In genomic region chr10:111084346-111085255, GRCh38 we compare ENCODE assay signal across 21 cellular contexts. TPM values are rescaled to one million over a fixed set of nuclear protein-coding genes. Genes with fewer than 3 reads are reported as not detected.
DNase-seq lines count a peak whose midpoint lies in the region; ATAC-seq and TF ChIP-seq lines count a peak whose summit lies in the region.
"Had no signal": no experiment of that assay in that cellular context is flagged by ENCODE, and none has a peak within 500 bp of the region (broad histone marks: within the 10 kb centered on the region; RNA-seq: fewer than 3 reads in every experiment).

No MANE protein-coding gene starts in this region.

- H3K36me3 ChIP-seq in transverse colon = no peaks in the 10 kb centered on the region
- H3K36me3 ChIP-seq: HAP-1 had no signal

- CTCF ChIA-PET in RWPE1 (lab: Yijun Ruan, JAX) = no interaction called here

- no peak for TF ChIP-seq CTCF in omental fat pad (IDR thresholded peaks at IDR 0.05)
- TF ChIP-seq CTCF in RWPE1 (conservative IDR thresholded peaks at IDR 0.05; ENCODE audit: low read depth) = no peak
- TF ChIP-seq CTCF in transverse colon (IDR thresholded peaks at IDR 0.05) = no peak

- ATAC-seq in omental fat pad (ENCODE audit: low FRiP score) = peak; percentile 26
- ATAC-seq in stimulated activated effector memory CD8-positive, alpha-beta T cell treated with anti-CD3 and anti-CD28 coated beads, Interleukin-12 subunit alpha, Interleukin-12 subunit beta, amount 100 ng/mL, for 72 hours = no peak
- ATAC-seq: A549 had no signal

- H3K4me3 Mint-ChIP-seq in stimulated activated effector memory CD8-positive, alpha-beta T cell treated with anti-CD3 and anti-CD28 coated beads, Interleukin-12 subunit alpha, Interleukin-12 subunit beta, amount 100 ng/mL, for 72 hours = no peak overlapping the region
- H3K4me3 Mint-ChIP-seq: CD4-positive, alpha-beta T cell had no signal

- POLR2A ChIA-PET in RWPE1 (lab: Yijun Ruan, JAX; ENCODE audit: low non-redundant PET) = no interaction called here

- no peak overlapping the region for H3K4me3 ChIP-seq in transverse colon
- H3K4me3 ChIP-seq: A549, HAP-1 had no signal

- TF ChIP-seq EP300 in transverse colon (IDR thresholded peaks at IDR 0.05; ENCODE audit: low read depth) = no peak

- H3K36me3 Mint-ChIP-seq in stimulated activated effector memory CD8-positive, alpha-beta T cell treated with anti-CD3 and anti-CD28 coated beads, Interleukin-12 subunit alpha, Interleukin-12 subunit beta, amount 100 ng/mL, for 72 hours = no peaks in the 10 kb centered on the region

- no peaks in the 10 kb centered on the region for H3K9me3 ChIP-seq in transverse colon
- H3K9me3 ChIP-seq: A549, HAP-1 had no signal

- H3K27ac Mint-ChIP-seq in stimulated activated effector memory CD8-positive, alpha-beta T cell treated with anti-CD3 and anti-CD28 coated beads, Interleukin-12 subunit alpha, Interleukin-12 subunit beta, amount 100 ng/mL, for 72 hours = no peak overlapping the region
- H3K27ac Mint-ChIP-seq: CD4-positive, alpha-beta T cell had no signal

- H3K4me1 Mint-ChIP-seq in stimulated activated effector memory CD8-positive, alpha-beta T cell treated with anti-CD3 and anti-CD28 coated beads, Interleukin-12 subunit alpha, Interleukin-12 subunit beta, amount 100 ng/mL, for 72 hours = peaks cover 2% of the 10 kb centered on the region

- in situ Hi-C loops in transverse colon (cut with MboI; ENCODE audit: low pct_ligation_motif_present in 1 of 4, low pct_unique_long_range_greater_than_20kb in 1 of 4, low sequenced_read_pairs in 3 of 4) = loop anchor here in 1 of 4 donors (10.0 kb wide), 1 partner anchor 120 kb away; no protein-coding TSS in a partner anchor

- TF ChIP-seq POLR2A in transverse colon (IDR thresholded peaks at IDR 0.05) = no peak

- H3K27me3 ChIP-seq in transverse colon = no peaks in the 10 kb centered on the region

- peaks cover 0 to 8% (median 3%) of the 10 kb centered on the region in 4 donors for H3K4me1 ChIP-seq in transverse colon
- H3K4me1 ChIP-seq: A549, HAP-1 had no signal

- H3K9me3 Mint-ChIP-seq in stimulated activated effector memory CD8-positive, alpha-beta T cell treated with anti-CD3 and anti-CD28 coated beads, Interleukin-12 subunit alpha, Interleukin-12 subunit beta, amount 100 ng/mL, for 72 hours = no peaks in the 10 kb centered on the region
- H3K9me3 Mint-ChIP-seq: CD4-positive, alpha-beta T cell had no signal

- intact Hi-C loops in transverse colon (cut with DNase I; ENCODE audit: low total_unique reads) = no loop called here

- no peak overlapping the region for H3K27ac ChIP-seq in RWPE1
- no peak overlapping the region for H3K27ac ChIP-seq in transverse colon
- H3K27ac ChIP-seq: A549 had no signal

- peak; percentile 2 for DNase-seq in stimulated activated CD4-positive, alpha-beta T cell treated with anti-CD3 and anti-CD28 coated beads, Interleukin-4, amount 100 ng/mL, for 24 hours
- no peak for DNase-seq in stimulated activated CD4-positive, alpha-beta T cell treated with anti-CD3 and anti-CD28 coated beads, Interleukin-4, amount 100 ng/mL, for 1 hour
- DNase-seq in amniotic epithelial cell (ENCODE audit: low read depth) = peak; percentile 52
- DNase-seq in omental fat pad (ENCODE audit: low spot score) = no peak
- DNase-seq in RWPE1 (ENCODE audit: low spot score) = no peak
- no peak for DNase-seq in NCI-H1436 treated with DMSO at 0.1 percent for 48 hours (lab: John Stamatoyannopoulos, UW)
- DNase-seq in stimulated activated effector memory CD8-positive, alpha-beta T cell treated with anti-CD3 and anti-CD28 coated beads, Interleukin-12 subunit alpha, Interleukin-12 subunit beta, amount 100 ng/mL, for 72 hours (ENCODE audit: low spot score in 2 of 2) = no peak
- DNase-seq in transverse colon = no peak
- DNase-seq: CD4-positive, alpha-beta T cell; DMS79; GDM1; IMR-90; NCI-H1436; NCI-H2081 treated with DMSO at 0.1 percent for 48 hours; NCI-H226; NCI-H69; NK-92 treated with Interleukin-12 subunit alpha and Interleukin-12 subunit beta, amount 100 ng/mL, for 24 hours; OCI-M1; RPMI8226 had no signal

- 86 to 91% methylated on average over 3 to 14 of the region's 14 CpGs for WGBS in transverse colon (ENCODE audit: low coverage in 1 of 2), 2 donors

RNA-seq across cellular contexts. Expression of gene ADRA2A, which starts 7.8 kb away (rescaled TPM):
- 10 to 100 TPM in 3 of 4 donors, 1 to 10 TPM in 1; 5.2 to 81.3 (median 42.9) TPM for total RNA-seq in omental fat pad
- 10 to 100 TPM; 11.9 to 53.5 (median 17.7) TPM for total RNA-seq in transverse colon
- total RNA-seq: IMR-90 had no signal

Comparison
In these comparisons a context has a peak if more than half of its experiments do, and no peak if none do; other contexts are left out.
1. DNase-seq: peak in stimulated activated CD4-positive, alpha-beta T cell treated with anti-CD3 and anti-CD28 coated beads, Interleukin-4, amount 100 ng/mL, for 24 hours (single experiment) and amniotic epithelial cell (single experiment); none in stimulated activated CD4-positive, alpha-beta T cell treated with anti-CD3 and anti-CD28 coated beads, Interleukin-4, amount 100 ng/mL, for 1 hour (single experiment), omental fat pad (single experiment), RWPE1 (single experiment), NCI-H1436 treated with DMSO at 0.1 percent for 48 hours (single experiment), stimulated activated effector memory CD8-positive, alpha-beta T cell treated with anti-CD3 and anti-CD28 coated beads, Interleukin-12 subunit alpha, Interleukin-12 subunit beta, amount 100 ng/mL, for 72 hours (0 of 2) and transverse colon (single experiment).